ENCODE assay signal across 1 cellular context in genomic region chr11:1456166-1456565, GRCh38.
TF ChIP-seq lines count a peak whose summit lies in the region.

No MANE protein-coding gene starts in this region.

TF ChIP-seq in HepG2, 621 proteins besides CTCF, POLR2A, EP300 and RAD21 (continued from another document):
- TF ChIP-seq ZNF687 (CRISPR knock-in tag; IDR thresholded peaks at IDR 0.05): 0 out of 2 replicates have a peak, but pooled peaks have one; percentile 9
